Comparison of ENCODE assay signal across 8 cellular contexts in genomic region chr16:75463417-75464129, GRCh38. TPM values are rescaled to one million over a fixed set of nuclear protein-coding genes. Genes with fewer than 3 reads are reported as not detected.
DNase-seq lines count a peak whose midpoint lies in the region; ATAC-seq and TF ChIP-seq lines count a peak whose summit lies in the region.
"Not testable (repeated sequence)": the region's sequence is repeated elsewhere in the genome, so short reads cannot be mapped to it uniquely, and the experiment has no call there.

No MANE protein-coding gene starts in this region.

- intact Hi-C loops in gastrocnemius medialis (cut with DNase I; ENCODE audit: low total_unique reads) = loop anchor here (1.0 to 5.0 kb wide), 6 partner anchors 30 to 266 kb away; partner anchors contain the start of genes ADAT1, CFDP1, GABARAPL2 and KARS1

- H3K27me3 ChIP-seq in ACC112 (ENCODE audit: insufficient read depth, low read length); kidney epithelial cell (ENCODE audit: control insufficient read depth, insufficient read depth, low read length); gastrocnemius medialis: not testable (repeated sequence)

- peaks cover 53% of the 10 kb centered on the region for H3K79me2 ChIP-seq in ACC112 (ENCODE audit: control insufficient read depth, insufficient read depth, low read length, unreplicated experiment)

- peak; percentile 1 to 22 for DNase-seq in NCI-H2081 (lab: John Stamatoyannopoulos, UW)
- peak; percentile 7 for DNase-seq in activated CD4-positive, alpha-beta T cell treated with anti-CD3 and anti-CD28 coated beads, Interleukin-2, amount 50 U/mL, for 1 hour
- peak; percentile 15 for DNase-seq in dedifferentiated amniotic fluid mesenchymal stem cell (ENCODE audit: extremely low spot score)
- DNase-seq in kidney epithelial cell (ENCODE audit: low read depth) = not testable (repeated sequence)
- peak in 1 of 2 donors; percentile 28 for DNase-seq in gastrocnemius medialis

- H3K27ac ChIP-seq in ACC112 (ENCODE audit: low read depth, low read length) = not testable (repeated sequence)
- peak overlapping the region; percentile 90 to 96 (median 94) for H3K27ac ChIP-seq in gastrocnemius medialis

- H3K4me3 ChIP-seq in ACC112 (ENCODE audit: low read depth, low read length) (peak overlapping the region; percentile 94), kidney epithelial cell (ENCODE audit: low read depth, low read length) (peak overlapping the region; percentile 97), gastrocnemius medialis (peak overlapping the region; percentile 74 to 95 (median 82))

- TF ChIP-seq POLR2A in gastrocnemius medialis (IDR thresholded peaks at IDR 0.05) = not testable (repeated sequence)

- not testable (repeated sequence) for H3K4me1 ChIP-seq in ACC112 (ENCODE audit: control insufficient read depth, insufficient read depth, low read length, unreplicated experiment)
- H3K4me1 ChIP-seq in gastrocnemius medialis = peaks cover 0 to 14% of the 10 kb centered on the region in 2 donors

- H3K9me3 ChIP-seq in gastrocnemius medialis = not testable (repeated sequence)

- in situ Hi-C loops in gastrocnemius medialis (cut with MboI; ENCODE audit: low sequenced_read_pairs in 4 of 4) = loop anchor here in 2 of 4 donors (10.0 to 25.0 kb wide), 3 partner anchors 51 to 1724 kb away; partner anchors contain the start of genes KARS1 (in 1 of the 2), MON1B (in 1 of the 2), SYCE1L (in 1 of the 2) and TERF2IP (in 1 of the 2)

- not testable (repeated sequence) for H3K36me3 ChIP-seq in ACC112 (ENCODE audit: insufficient read depth, low read length); kidney epithelial cell (ENCODE audit: control insufficient read depth, insufficient read depth, low read length); gastrocnemius medialis

- peak overlapping the region; percentile 89 for H2AFZ ChIP-seq in ACC112 (ENCODE audit: low read length, unreplicated experiment)

- ATAC-seq in GM18873 (IDR thresholded peaks at IDR 0.05; ENCODE audit: low FRiP score, unreplicated experiment) = peak; percentile 8
- peak; percentile 12 for ATAC-seq in HG02970 (IDR thresholded peaks at IDR 0.05; ENCODE audit: low FRiP score, unreplicated experiment)
- peak; percentile 12 to 14 for ATAC-seq in gastrocnemius medialis

- TF ChIP-seq CTCF in kidney epithelial cell (IDR thresholded peaks at IDR 0.05; ENCODE audit: insufficient read depth, low read length, poor library complexity, severe bottlenecking); gastrocnemius medialis (IDR thresholded peaks at IDR 0.05 in 4 of 5, conservative IDR thresholded peaks at IDR 0.05 in 1 of 5): not testable (repeated sequence)

RNA-seq across cellular contexts. Expression of gene TMEM170A, which starts 0.9 kb away (rescaled TPM):
- 29.1 and 30.2 TPM in 2 replicates for total RNA-seq in kidney epithelial cell
- total RNA-seq in gastrocnemius medialis = 1 to 10 TPM; 7.9 to 9.8 (median 8.6) TPM

RNA-seq across cellular contexts. Expression of gene CFDP1, which starts 30.3 kb away (rescaled TPM):
- total RNA-seq in kidney epithelial cell = 38.0 and 59.7 TPM in 2 replicates
- total RNA-seq in gastrocnemius medialis = 10 to 100 TPM; 20.4 to 28.6 (median 24.2) TPM

RNA-seq across cellular contexts. Expression of gene CHST6, which starts 31.7 kb away (rescaled TPM):
- total RNA-seq in kidney epithelial cell (1.6 and 2.4 TPM in 2 replicates), gastrocnemius medialis (under 1 TPM in 1 of 4 donors, not detected in 3; 0.07 TPM)
